25 cellular contexts compared by ENCODE assay signal in genomic region chr15:34114739-34115138, GRCh38.
"Had no signal": no experiment of that assay in that cellular context is flagged by ENCODE, and none has a peak within 500 bp of the region (broad histone marks: within the 10 kb centered on the region; RNA-seq: fewer than 3 reads in every experiment).

No MANE protein-coding gene starts in this region.

- ATAC-seq: left cardiac atrium; left lung; mucosa of descending colon; naive thymus-derived CD4-positive, alpha-beta T cell; natural killer cell treated with Interleukin-12 subunit alpha and Interleukin-12 subunit beta and Interleukin-15 and Interleukin-18, amount 100 ng/mL, for 72 hours; pancreas; right cardiac atrium; stimulated activated effector memory CD8-positive, alpha-beta T cell treated with anti-CD3 and anti-CD28 coated beads, Interleukin-12 subunit alpha, Interleukin-12 subunit beta, amount 100 ng/mL, for 72 hours had no signal

- H3K27me3 ChIP-seq: pancreas, vagina had no signal

- DNase-seq: hippocampal formation; kidney glomerular epithelial cell; left cardiac atrium; left lung; midbrain; mucosa of descending colon; naive thymus-derived CD4-positive, alpha-beta T cell; nucleus accumbens; pancreas; retina; right cardiac atrium; sigmoid colon; small intestine; spleen; stimulated activated CD4-positive, alpha-beta T cell treated with anti-CD3 and anti-CD28 coated beads, Interleukin-4, amount 100 ng/mL, for 24 hours; stimulated activated naive CD4-positive, alpha-beta T cell; tibial artery had no signal

- H3K4me1 ChIP-seq: left lung, pancreas, prostate gland, sigmoid colon, spleen, suprapubic skin, tibial artery, vagina had no signal

- H3K4me3 ChIP-seq: left lung, lung, mucosa of descending colon, pancreas, prostate gland, sigmoid colon, spleen, suprapubic skin, thoracic aorta, tibial artery, vagina had no signal

- H3K36me3 ChIP-seq: left lung, pancreas, prostate gland, sigmoid colon, spleen, suprapubic skin, thoracic aorta, tibial artery, vagina had no signal

- H3K27ac ChIP-seq: left lung, pancreas, prostate gland, sigmoid colon, spleen, suprapubic skin, thoracic aorta, tibial artery, vagina had no signal

- H3K9me3 ChIP-seq: left lung, mucosa of descending colon, pancreas, prostate gland, sigmoid colon, spleen, suprapubic skin, thoracic aorta, tibial artery, vagina had no signal

- FAIRE-seq: keratinocyte, pancreas, small intestine had no signal
